In genomic region chr2:9205481-9205880, GRCh38 we compare ENCODE assay signal across 1 cellular context.
TF ChIP-seq lines count a peak whose summit lies in the region.

No MANE protein-coding gene starts in this region.

TF ChIP-seq in A549, 52 proteins besides CTCF, POLR2A, EP300 and RAD21 (continued from another document):
- TF ChIP-seq REST (IDR thresholded peaks at IDR 0.05) (no peak), MAX (IDR thresholded peaks at IDR 0.05) (no peak), JUNB (IDR thresholded peaks at IDR 0.05) (no peak), CHD2 (IDR thresholded peaks at IDR 0.05; ENCODE audit: low read length, partially characterized antibody) (no peak), EHMT2 (IDR thresholded peaks at IDR 0.05; ENCODE audit: low read depth) (no peak), MAZ (IDR thresholded peaks at IDR 0.05; ENCODE audit: borderline replicate concordance, low read depth, low read length) (no peak), NFE2L2 (conservative IDR thresholded peaks at IDR 0.05; ENCODE audit: low read length) (no peak), HOXA7 (CRISPR knock-in tag; IDR thresholded peaks at IDR 0.05) (no peak), POLR2AphosphoS2 (conservative IDR thresholded peaks at IDR 0.05; ENCODE audit: low read length) (no peak)
TF ChIP-seq in A549: peak in this region for 0.
